ENCODE assay signal across 23 cellular contexts in genomic region chr7:95468071-95468470, GRCh38. TPM values are rescaled to one million over a fixed set of nuclear protein-coding genes. Genes with fewer than 3 reads are reported as not detected.
"Had no signal": no experiment of that assay in that cellular context is flagged by ENCODE, and none has a peak within 500 bp of the region (broad histone marks: within the 10 kb centered on the region; RNA-seq: fewer than 3 reads in every experiment).

No MANE protein-coding gene starts in this region.

- H3K36me3 ChIP-seq: brain microvascular endothelial cell, esophagus muscularis mucosa, gastrocnemius medialis, heart right ventricle had no signal

- H3K4me3 ChIP-seq: coronary artery, dorsolateral prefrontal cortex, esophagus muscularis mucosa, gastrocnemius medialis, heart right ventricle had no signal

- H3K27ac ChIP-seq: brain microvascular endothelial cell, coronary artery, dorsolateral prefrontal cortex, esophagus muscularis mucosa, foreskin keratinocyte, gastrocnemius medialis, heart right ventricle had no signal

- DNase-seq: activated CD4-positive, alpha-beta memory T cell treated with anti-CD3 and anti-CD28 coated beads, Interleukin-2, amount 10 ng/mL, durations not matched to agents 7 days and 5 days; activated CD4-positive, alpha-beta T cell treated with anti-CD3 and anti-CD28 coated beads for 36 hours; activated CD4-positive, alpha-beta T cell treated with anti-CD3 and anti-CD28 coated beads, Interleukin-2, amount 10 ng/mL, durations not matched to agents 7 days and 5 days; activated CD4-positive, alpha-beta T cell treated with anti-CD3 and anti-CD28 coated beads, Interleukin-2, amount 50 U/mL, for 4 hours; activated CD4-positive, CD25-positive, alpha-beta regulatory T cell; activated CD4-positive, CD25-positive, alpha-beta regulatory T cell treated with anti-CD3 and anti-CD28 coated beads, Interleukin-2, amount 50 U/mL, for 72 hours; activated effector memory CD4-positive, alpha-beta T cell treated with Interleukin-2 at 50 U/mL for 16 hours; activated gamma-delta T cell treated with Interleukin-2 at 50 U/mL for 16 hours; activated naive CD4-positive, alpha-beta T cell treated with anti-CD3 and anti-CD28 coated beads, Interleukin-2, amount 50 U/mL, for 16 hours; activated naive CD4-positive, alpha-beta T cell treated with Interleukin-2 at 50 U/mL for 16 hours; activated T-cell treated with anti-CD3 and anti-CD28 coated beads, Interleukin-2, amount 50 U/mL, for 4 hours; amniotic stem cell; anterior cingulate cortex; brain microvascular endothelial cell; dorsolateral prefrontal cortex; effector memory CD4-positive, alpha-beta T cell; erythroblast; foreskin keratinocyte; gastrocnemius medialis; heart right ventricle; T-helper 2 cell had no signal

- H3K27me3 ChIP-seq: brain microvascular endothelial cell, esophagus muscularis mucosa, foreskin keratinocyte, gastrocnemius medialis, heart right ventricle had no signal

- H3K9me3 ChIP-seq: esophagus muscularis mucosa, gastrocnemius medialis, heart right ventricle had no signal

RNA-seq across cellular contexts. Expression of gene ASB4, which starts 17.7 kb away (rescaled TPM):
- polyA plus RNA-seq: foreskin keratinocyte had no signal
